ENCODE assay signal across 8 cellular contexts in the genomic region with DNA sequence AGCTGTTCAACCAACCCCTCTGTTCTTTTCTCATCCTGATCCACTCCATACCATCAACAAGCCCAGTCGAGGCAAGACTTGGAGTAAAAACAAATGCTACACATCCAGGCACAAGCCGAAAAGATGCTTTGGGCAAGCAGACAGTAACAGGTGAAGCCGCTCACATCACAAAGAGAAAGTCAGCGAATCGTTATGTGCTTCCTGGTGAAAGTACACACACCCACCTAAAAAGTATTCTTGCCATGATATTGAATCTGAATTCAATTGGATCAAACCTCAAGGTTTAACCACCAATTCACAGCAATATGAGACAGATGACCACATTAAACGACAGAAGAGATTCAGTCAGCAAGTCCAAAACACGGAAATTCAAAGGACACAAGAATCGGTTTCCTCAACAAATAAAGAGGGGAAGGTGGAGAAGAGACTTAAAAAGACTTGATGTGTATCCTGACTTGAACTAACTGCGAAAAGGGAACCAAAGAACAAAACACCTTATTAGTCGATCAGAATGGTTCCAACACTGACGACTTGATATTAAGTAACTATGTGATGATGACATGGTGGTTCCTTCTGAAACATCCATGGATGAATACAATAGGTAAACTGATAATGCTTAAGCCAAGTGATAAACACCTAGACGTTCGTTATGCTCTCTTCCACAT. TPM values are rescaled to one million over a fixed set of nuclear protein-coding genes. Genes with fewer than 3 reads are reported as not detected.
DNase-seq lines count a peak whose midpoint lies in the region; ATAC-seq, FAIRE-seq and TF ChIP-seq lines count a peak whose summit lies in the region.

No MANE protein-coding gene starts in this region.

- H4K20me1 ChIP-seq in PC-9 (ENCODE audit: insufficient read depth) = no peaks in the 10 kb centered on the region

- 3% methylated on average over 13 of the region's 13 CpGs for WGBS in liver
- WGBS in testis, 2 donors = 7 to 11% methylated on average over 13 of the region's 13 CpGs

- peaks cover 54% of the 10 kb centered on the region for H3K79me2 ChIP-seq in PC-9 (ENCODE audit: low read depth)

- H3K4me3 ChIP-seq in PC-9 = peak overlapping the region; percentile 74
- peak overlapping the region; percentile 94 for H3K4me3 ChIP-seq in bronchial epithelial cell (ENCODE audit: low read depth, low read length)
- H3K4me3 ChIP-seq in liver (ENCODE audit: low read depth in 1 of 3, low read length in 3 of 3) = peak overlapping the region; percentile 79 to 99 (median 83)
- peak overlapping the region; percentile 76 to 83 for H3K4me3 ChIP-seq in testis

- ATAC-seq in GM18868 (IDR thresholded peaks at IDR 0.05; ENCODE audit: unreplicated experiment) (peak; percentile 4), HG03378 (IDR thresholded peaks at IDR 0.05; ENCODE audit: unreplicated experiment) (no peak), GM21825 (IDR thresholded peaks at IDR 0.05; ENCODE audit: unreplicated experiment) (no peak)

- TF ChIP-seq CTCF in PC-9 (conservative IDR thresholded peaks at IDR 0.05) = no peak
- TF ChIP-seq CTCF in bronchial epithelial cell (IDR thresholded peaks at IDR 0.05; ENCODE audit: insufficient read depth, low read length, severe bottlenecking) = no peak
- TF ChIP-seq CTCF in liver (IDR thresholded peaks at IDR 0.05; ENCODE audit: low read depth, low read length, missing input control) = no peak
- no peak for TF ChIP-seq CTCF in testis (IDR thresholded peaks at IDR 0.05)

- CTCF ChIA-PET in PC-9 (lab: Charles Lee) = no interaction called here

- H3K27me3 ChIP-seq in PC-9 (ENCODE audit: insufficient read depth, low read depth) (no peaks in the 10 kb centered on the region), bronchial epithelial cell (ENCODE audit: control insufficient read depth, insufficient read depth, low read length) (no peaks in the 10 kb centered on the region), liver (ENCODE audit: control insufficient read depth in 4 of 4, insufficient read depth in 4 of 4, low read length in 3 of 4) (no peaks in the 10 kb centered on the region), testis (no peaks in the 10 kb centered on the region)

- H3K9me3 ChIP-seq in PC-9 (ENCODE audit: insufficient read depth, low read depth) (no peaks in the 10 kb centered on the region), liver (ENCODE audit: control insufficient read depth in 4 of 4, low read length in 3 of 4) (no peaks in the 10 kb centered on the region), testis (no peaks in the 10 kb centered on the region)

- TF ChIP-seq POLR2A in testis (IDR thresholded peaks at IDR 0.05) = no peak

- H3K9ac ChIP-seq in liver (ENCODE audit: low read depth in 1 of 2, low read length in 2 of 2) = peak overlapping the region; percentile 97

- H3K36me3 ChIP-seq in PC-9 (ENCODE audit: low read depth) (0 out of 2 replicates have a peak, but pooled peaks cover 10% of the 10 kb centered on the region), bronchial epithelial cell (ENCODE audit: control insufficient read depth, insufficient read depth, low read length) (no peaks in the 10 kb centered on the region), liver (ENCODE audit: control insufficient read depth in 4 of 4, insufficient read depth in 3 of 4, low read depth in 1 of 4, low read length in 3 of 4) (no peaks in the 10 kb centered on the region), testis (ENCODE audit: low read depth, missing control alignments) (no peaks in the 10 kb centered on the region)

- peaks cover 41% of the 10 kb centered on the region for H3K4me1 ChIP-seq in PC-9 (replicated peaks; ENCODE audit: insufficient read depth)
- peaks cover 10 to 39% (median 30%) of the 10 kb centered on the region in 4 donors for H3K4me1 ChIP-seq in liver (ENCODE audit: control insufficient read depth in 4 of 4, insufficient read depth in 4 of 4, low read length in 3 of 4)
- H3K4me1 ChIP-seq in testis = peaks cover 24% of the 10 kb centered on the region

- H3F3A ChIP-seq in PC-9 (ENCODE audit: insufficient read depth, low read depth) = peaks cover 8% of the 10 kb centered on the region

- POLR2A ChIA-PET in PC-9 (lab: Charles Lee; ENCODE audit: unreplicated experiment) = interaction anchor here (0.6 kb wide), 1 partner anchor 445 kb away, joined by 13 read pairs; no protein-coding TSS in a partner anchor

- TF ChIP-seq RAD21 in liver (IDR thresholded peaks at IDR 0.05) = no peak

- intact Hi-C loops in PC-9 (cut with micrococcal nuclease; ENCODE audit: unreplicated experiment) = loop anchor here (5.0 kb wide), 1 partner anchor 57 kb away; no protein-coding TSS in a partner anchor
- intact Hi-C loops in testis (cut with DNase I; ENCODE audit: low total_unique reads) = no loop called here

- TSS peak; percentile 61 for BruUV-seq in PC-9 (replicated peaks; lab: Mats Ljungman, UMichigan)

- no peaks in the 10 kb centered on the region for H3K9me2 ChIP-seq in PC-9 (ENCODE audit: insufficient read depth)

- H3K27ac ChIP-seq in PC-9 (peak overlapping the region; percentile 88), liver (ENCODE audit: low read depth in 1 of 2, low read length in 2 of 2) (peak overlapping the region; percentile 75 to 99), testis (peak overlapping the region; percentile 86 to 87)

- peak overlapping the region; percentile 88 for H2AFZ ChIP-seq in PC-9

- no peak for FAIRE-seq in bronchial epithelial cell (lab: Jason Lieb, UNC)

- peak overlapping the region; percentile 88 for H3K4me2 ChIP-seq in PC-9

- DNase-seq in AG20443 (ENCODE audit: low spot score) (peak; percentile 5), PC-9 (peak in 1 of 2 experiments; percentile 47), bronchial epithelial cell (ENCODE audit: low read depth) (peak; percentile 43), testis (no peak)

TF ChIP-seq in liver, 16 proteins besides CTCF, POLR2A, EP300 and RAD21:
- TF ChIP-seq, protein P1, sequence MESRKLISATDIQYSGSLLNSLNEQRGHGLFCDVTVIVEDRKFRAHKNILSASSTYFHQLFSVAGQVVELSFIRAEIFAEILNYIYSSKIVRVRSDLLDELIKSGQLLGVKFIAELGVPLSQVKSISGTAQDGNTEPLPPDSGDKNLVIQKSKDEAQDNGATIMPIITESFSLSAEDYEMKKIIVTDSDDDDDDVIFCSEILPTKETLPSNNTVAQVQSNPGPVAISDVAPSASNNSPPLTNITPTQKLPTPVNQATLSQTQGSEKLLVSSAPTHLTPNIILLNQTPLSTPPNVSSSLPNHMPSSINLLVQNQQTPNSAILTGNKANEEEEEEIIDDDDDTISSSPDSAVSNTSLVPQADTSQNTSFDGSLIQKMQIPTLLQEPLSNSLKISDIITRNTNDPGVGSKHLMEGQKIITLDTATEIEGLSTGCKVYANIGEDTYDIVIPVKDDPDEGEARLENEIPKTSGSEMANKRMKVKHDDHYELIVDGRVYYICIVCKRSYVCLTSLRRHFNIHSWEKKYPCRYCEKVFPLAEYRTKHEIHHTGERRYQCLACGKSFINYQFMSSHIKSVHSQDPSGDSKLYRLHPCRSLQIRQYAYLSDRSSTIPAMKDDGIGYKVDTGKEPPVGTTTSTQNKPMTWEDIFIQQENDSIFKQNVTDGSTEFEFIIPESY (IDR thresholded peaks at IDR 0.05) = peak; percentile 6
- TF ChIP-seq ATF3 (IDR thresholded peaks at IDR 0.05) (peak; percentile 20), EGR1 (IDR thresholded peaks at IDR 0.05; ENCODE audit: low read depth in 2 of 2) (no peak)

RNA-seq across cellular contexts. Expression of gene TTC32, which starts 1.1 kb away (rescaled TPM):
- total RNA-seq in PC-9 (2021) = 27.9 and 36.2 TPM in 2 replicates
- total RNA-seq in bronchial epithelial cell = 4.2 and 7.7 TPM in 2 replicates
- 10 to 100 TPM in 1 of 2 donors, 1 to 10 TPM in 1; 9.7 to 12.0 TPM for total RNA-seq in liver
- 10 to 100 TPM in 1 of 2 donors, 1 to 10 TPM in 1; 4.1 to 11.4 TPM for polyA plus RNA-seq in liver
- 10 to 100 TPM; 24.4 to 25.6 TPM for total RNA-seq in testis
- polyA plus RNA-seq in testis (ENCODE audit: insufficient read depth, low read depth, low replicate concordance) = 29.9 TPM
